ENCODE assay signal across 32 cellular contexts in genomic region chr2:239177908-239178307, GRCh38.
A peak's percentile ranks its signal among the peaks of the same experiment; 100 is the strongest.
DNase-seq lines count a peak whose midpoint lies in the region; ATAC-seq, FAIRE-seq and TF ChIP-seq lines count a peak whose summit lies in the region.
"Had no signal": no experiment of that assay in that cellular context is flagged by ENCODE, and none has a peak within 500 bp of the region (broad histone marks: within the 10 kb centered on the region; RNA-seq: fewer than 3 reads in every experiment).

No MANE protein-coding gene starts in this region.

- peak; percentile 7 for DNase-seq in activated T-cell treated with anti-CD3 and anti-CD28 coated beads, Interleukin-2, amount 50 U/mL, for 1 hour
- DNase-seq in activated T-cell treated with anti-CD3 and anti-CD28 coated beads for 4 hours (no peak), T-helper 17 cell (peak in 2 of 3 donors; percentile 7 to 8), kidney (peak; percentile 46), NCI-H2081 treated with DMSO at 0.1 percent for 48 hours (lab: John Stamatoyannopoulos, UW) (no peak)
- no peak for DNase-seq in stimulated activated effector memory CD8-positive, alpha-beta T cell treated with anti-CD3 and anti-CD28 coated beads, Interleukin-12 subunit alpha, Interleukin-12 subunit beta, amount 100 ng/mL, for 72 hours (ENCODE audit: low spot score in 2 of 2)
- DNase-seq in NK-92 treated with Interleukin-12 subunit alpha and Interleukin-12 subunit beta, amount 100 ng/mL, for 24 hours (lab: John Stamatoyannopoulos, UW): no peak
- DNase-seq: activated CD4-positive, alpha-beta T cell treated with anti-CD3 and anti-CD28 coated beads for 36 hours; activated CD8-positive, alpha-beta T cell treated with anti-CD3 and anti-CD28 coated beads, Interleukin-2, amount 10 ng/mL, durations not matched to agents 7 days and 5 days; activated naive CD4-positive, alpha-beta T cell treated with anti-CD3 and anti-CD28 coated beads, Interleukin-2, amount 50 U/mL, for 16 hours; activated T-cell treated with anti-CD3 and anti-CD28 coated beads, Interleukin-2, amount 50 U/mL, for 24 hours; anterior cingulate cortex; CD4-positive, alpha-beta memory T cell; DMS 273 treated with DMSO at 0.1 percent for 48 hours; GM23248; HFFc6; mammary epithelial cell; MM.1S; NCI-H1417; NCI-H2081; NCI-H345; nephron progenitor cell; RPMI8226; stimulated activated naive CD8-positive, alpha-beta T cell treated with anti-CD3 and anti-CD28 coated beads, Interleukin-15, Interleukin-2, amounts not matched to agents 100 U/mL and 50 U/mL, for 24 hours had no signal

- H3K4me1 ChIP-seq in kidney (ENCODE audit: control insufficient read depth in 1 of 2, insufficient read depth in 1 of 2, low read depth in 1 of 2, low read length in 2 of 2): no peaks in the 10 kb centered on the region
- H3K4me1 ChIP-seq: gastrocnemius medialis, right lobe of liver had no signal

- peak overlapping the region; percentile 78 for H3K27ac Mint-ChIP-seq in T-helper 17 cell
- H3K27ac Mint-ChIP-seq in stimulated activated effector memory CD8-positive, alpha-beta T cell treated with anti-CD3 and anti-CD28 coated beads, Interleukin-12 subunit alpha, Interleukin-12 subunit beta, amount 100 ng/mL, for 72 hours: peak overlapping the region; percentile 70
- H3K27ac Mint-ChIP-seq in stimulated activated memory B cell treated with anti-CD40 and anti-IgM and Interleukin-4, amounts not matched to agents 10 μg/mL and 1 μg/mL and 100 μg/mL, for 72 hours: no peak overlapping the region
- H3K27ac Mint-ChIP-seq: activated CD4-positive, alpha-beta T cell treated with anti-CD3 and anti-CD28 coated beads for 36 hours; activated CD8-positive, alpha-beta T cell treated with anti-CD3 and anti-CD28 coated beads, Interleukin-2, amount 10 ng/mL, durations not matched to agents 7 days and 5 days; activated T-cell treated with anti-CD3 and anti-CD28 coated beads, Interleukin-2, amount 50 U/mL, for 24 hours; HFFc6; nephron progenitor cell had no signal

- no peak for TF ChIP-seq CTCF in kidney (IDR thresholded peaks at IDR 0.05; ENCODE audit: borderline replicate concordance, extremely low read depth, insufficient read depth)

- intact Hi-C loops in kidney (cut with DNase I): no loop called here

- no peak overlapping the region for H3K27ac ChIP-seq in kidney (ENCODE audit: low read depth in 2 of 2, low read length in 2 of 2)
- H3K27ac ChIP-seq: cardiac muscle cell, GM23248, KMS-11, ovary, right lobe of liver had no signal

- H3K4me1 Mint-ChIP-seq in T-helper 17 cell: no peaks in the 10 kb centered on the region
- H3K4me1 Mint-ChIP-seq in stimulated activated effector memory CD8-positive, alpha-beta T cell treated with anti-CD3 and anti-CD28 coated beads, Interleukin-12 subunit alpha, Interleukin-12 subunit beta, amount 100 ng/mL, for 72 hours: peaks cover 5% of the 10 kb centered on the region
- no peaks in the 10 kb centered on the region for H3K4me1 Mint-ChIP-seq in stimulated activated memory B cell treated with anti-CD40 and anti-IgM and Interleukin-4, amounts not matched to agents 10 μg/mL and 1 μg/mL and 100 μg/mL, for 72 hours

- ATAC-seq in T-helper 17 cell: no peak
- ATAC-seq in stimulated activated effector memory CD8-positive, alpha-beta T cell treated with anti-CD3 and anti-CD28 coated beads, Interleukin-12 subunit alpha, Interleukin-12 subunit beta, amount 100 ng/mL, for 72 hours: no peak
- no peak for ATAC-seq in stimulated activated memory B cell treated with anti-CD40 and anti-IgM and Interleukin-4, amounts not matched to agents 10 μg/mL and 1 μg/mL and 100 μg/mL, for 72 hours
- ATAC-seq: activated CD4-positive, alpha-beta T cell treated with anti-CD3 and anti-CD28 coated beads for 36 hours; activated CD8-positive, alpha-beta T cell treated with anti-CD3 and anti-CD28 coated beads, Interleukin-2, amount 10 ng/mL, durations not matched to agents 7 days and 5 days; gastrocnemius medialis; right lobe of liver; SK-N-SH treated with all-trans-retinoic acid at 6 μM for 48 hours; stimulated activated naive CD8-positive, alpha-beta T cell treated with anti-CD3 and anti-CD28 coated beads, Interleukin-15, Interleukin-2, amounts not matched to agents 100 U/mL and 50 U/mL, for 24 hours had no signal

- H3K9me3 ChIP-seq in T-helper 17 cell (ENCODE audit: control insufficient read depth, low read length, poor library complexity, severe bottlenecking): peaks cover 2% of the 10 kb centered on the region
- H3K9me3 ChIP-seq in kidney (ENCODE audit: control insufficient read depth in 1 of 2, low read length in 2 of 2): peaks cover 0 to 15% of the 10 kb centered on the region in 2 donors
- H3K9me3 ChIP-seq: gastrocnemius medialis, right lobe of liver had no signal

- H3K27me3 Mint-ChIP-seq in T-helper 17 cell: no peaks in the 10 kb centered on the region
- no peaks in the 10 kb centered on the region for H3K27me3 Mint-ChIP-seq in stimulated activated memory B cell treated with anti-CD40 and anti-IgM and Interleukin-4, amounts not matched to agents 10 μg/mL and 1 μg/mL and 100 μg/mL, for 72 hours
- H3K27me3 Mint-ChIP-seq: activated CD4-positive, alpha-beta T cell treated with anti-CD3 and anti-CD28 coated beads for 36 hours; activated T-cell treated with anti-CD3 and anti-CD28 coated beads, Interleukin-2, amount 50 U/mL, for 24 hours; CD4-positive, alpha-beta memory T cell had no signal

- H3K4me3 ChIP-seq in kidney (ENCODE audit: low read length in 2 of 2): no peak overlapping the region
- H3K4me3 ChIP-seq: cardiac muscle cell, gastrocnemius medialis, GM23248, ovary, right lobe of liver had no signal

- H3K36me3 Mint-ChIP-seq in T-helper 17 cell (ENCODE audit: low read depth): peaks cover 15% of the 10 kb centered on the region
- H3K36me3 Mint-ChIP-seq in stimulated activated effector memory CD8-positive, alpha-beta T cell treated with anti-CD3 and anti-CD28 coated beads, Interleukin-12 subunit alpha, Interleukin-12 subunit beta, amount 100 ng/mL, for 72 hours: peaks cover 15% of the 10 kb centered on the region
- H3K36me3 Mint-ChIP-seq in stimulated activated memory B cell treated with anti-CD40 and anti-IgM and Interleukin-4, amounts not matched to agents 10 μg/mL and 1 μg/mL and 100 μg/mL, for 72 hours: peaks cover 87% of the 10 kb centered on the region

- FAIRE-seq in kidney (lab: Jason Lieb, UNC): no peak
- FAIRE-seq: keratinocyte had no signal

- H3K36me3 ChIP-seq in kidney (ENCODE audit: control insufficient read depth in 1 of 2, insufficient read depth in 2 of 2, low read length in 2 of 2): peaks cover 4 to 5% of the 10 kb centered on the region in 2 donors
- H3K36me3 ChIP-seq: cardiac muscle cell, ovary had no signal

- no peak overlapping the region for H3K4me3 Mint-ChIP-seq in T-helper 17 cell
- no peak overlapping the region for H3K4me3 Mint-ChIP-seq in stimulated activated effector memory CD8-positive, alpha-beta T cell treated with anti-CD3 and anti-CD28 coated beads, Interleukin-12 subunit alpha, Interleukin-12 subunit beta, amount 100 ng/mL, for 72 hours
- H3K4me3 Mint-ChIP-seq in stimulated activated memory B cell treated with anti-CD40 and anti-IgM and Interleukin-4, amounts not matched to agents 10 μg/mL and 1 μg/mL and 100 μg/mL, for 72 hours: no peak overlapping the region
- H3K4me3 Mint-ChIP-seq: activated CD4-positive, alpha-beta T cell treated with anti-CD3 and anti-CD28 coated beads for 36 hours; activated CD8-positive, alpha-beta T cell treated with anti-CD3 and anti-CD28 coated beads, Interleukin-2, amount 10 ng/mL, durations not matched to agents 7 days and 5 days; activated T-cell treated with anti-CD3 and anti-CD28 coated beads, Interleukin-2, amount 50 U/mL, for 24 hours; HFFc6; nephron progenitor cell had no signal

- no peak overlapping the region for H3K9ac ChIP-seq in kidney (ENCODE audit: low read length in 2 of 2)
- H3K9ac ChIP-seq: GM23248, KMS-11 had no signal

- H3K9me3 Mint-ChIP-seq in stimulated activated effector memory CD8-positive, alpha-beta T cell treated with anti-CD3 and anti-CD28 coated beads, Interleukin-12 subunit alpha, Interleukin-12 subunit beta, amount 100 ng/mL, for 72 hours: peaks cover 12% of the 10 kb centered on the region
- H3K9me3 Mint-ChIP-seq in stimulated activated memory B cell treated with anti-CD40 and anti-IgM and Interleukin-4, amounts not matched to agents 10 μg/mL and 1 μg/mL and 100 μg/mL, for 72 hours: peaks cover 21% of the 10 kb centered on the region
- H3K9me3 Mint-ChIP-seq: HFFc6 had no signal

Comparison
In these comparisons a context has a peak if more than half of its experiments do, and no peak if none do; other contexts are left out.
1. DNase-seq: peak in activated T-cell treated with anti-CD3 and anti-CD28 coated beads, Interleukin-2, amount 50 U/mL, for 1 hour (single experiment), T-helper 17 cell (2 of 3) and kidney (single experiment); none in activated T-cell treated with anti-CD3 and anti-CD28 coated beads for 4 hours (single experiment), stimulated activated effector memory CD8-positive, alpha-beta T cell treated with anti-CD3 and anti-CD28 coated beads, Interleukin-12 subunit alpha, Interleukin-12 subunit beta, amount 100 ng/mL, for 72 hours (0 of 2), NCI-H2081 treated with DMSO at 0.1 percent for 48 hours (single experiment) and NK-92 treated with Interleukin-12 subunit alpha and Interleukin-12 subunit beta, amount 100 ng/mL, for 24 hours (single experiment).